In the genomic region with DNA sequence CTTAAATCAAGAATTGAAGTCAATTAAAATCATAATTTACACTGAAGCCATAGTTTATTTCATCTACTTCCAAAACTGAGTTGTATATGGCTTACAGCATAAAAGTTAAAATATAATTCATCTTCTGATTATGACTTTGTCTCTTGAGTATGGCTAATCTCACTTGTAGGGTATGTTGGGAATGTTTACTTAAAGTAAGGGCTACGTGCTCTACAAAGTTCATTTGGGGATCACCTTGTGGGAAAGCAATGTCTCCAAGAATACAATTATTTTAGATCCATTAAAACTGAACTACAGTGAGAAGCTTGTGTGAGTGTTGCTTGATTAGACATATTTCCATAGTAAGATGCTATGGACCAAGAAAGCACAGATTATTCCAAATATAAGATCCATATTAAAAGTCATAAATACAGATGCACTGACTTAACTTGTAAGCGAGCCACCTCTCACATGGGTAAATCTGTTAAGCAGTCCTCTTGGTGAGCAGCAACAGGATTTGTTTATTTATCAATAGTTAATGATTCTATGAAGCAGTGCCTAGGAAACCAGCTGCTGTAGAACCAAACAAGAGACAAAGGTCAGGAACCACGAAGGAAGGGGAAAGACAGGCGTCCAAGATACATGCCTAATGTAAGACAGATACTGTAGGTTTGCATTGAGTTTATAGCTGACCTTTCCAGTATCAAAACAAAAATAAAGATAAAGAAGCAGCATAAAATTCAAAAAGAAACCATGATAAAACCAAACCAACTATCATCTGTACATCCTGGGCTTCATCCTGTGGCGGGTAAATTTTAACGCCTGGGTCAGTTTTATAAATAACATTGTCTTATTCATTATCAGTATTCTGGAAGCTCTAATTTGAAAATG, we compare ENCODE assay signal across 1 cellular context.
TF ChIP-seq lines count a peak whose summit lies in the region.

No MANE protein-coding gene starts in this region.

TF ChIP-seq in HepG2, 621 proteins besides CTCF, POLR2A, EP300 and RAD21 (continued from another document and continues in another):
- TF ChIP-seq, protein P1, sequence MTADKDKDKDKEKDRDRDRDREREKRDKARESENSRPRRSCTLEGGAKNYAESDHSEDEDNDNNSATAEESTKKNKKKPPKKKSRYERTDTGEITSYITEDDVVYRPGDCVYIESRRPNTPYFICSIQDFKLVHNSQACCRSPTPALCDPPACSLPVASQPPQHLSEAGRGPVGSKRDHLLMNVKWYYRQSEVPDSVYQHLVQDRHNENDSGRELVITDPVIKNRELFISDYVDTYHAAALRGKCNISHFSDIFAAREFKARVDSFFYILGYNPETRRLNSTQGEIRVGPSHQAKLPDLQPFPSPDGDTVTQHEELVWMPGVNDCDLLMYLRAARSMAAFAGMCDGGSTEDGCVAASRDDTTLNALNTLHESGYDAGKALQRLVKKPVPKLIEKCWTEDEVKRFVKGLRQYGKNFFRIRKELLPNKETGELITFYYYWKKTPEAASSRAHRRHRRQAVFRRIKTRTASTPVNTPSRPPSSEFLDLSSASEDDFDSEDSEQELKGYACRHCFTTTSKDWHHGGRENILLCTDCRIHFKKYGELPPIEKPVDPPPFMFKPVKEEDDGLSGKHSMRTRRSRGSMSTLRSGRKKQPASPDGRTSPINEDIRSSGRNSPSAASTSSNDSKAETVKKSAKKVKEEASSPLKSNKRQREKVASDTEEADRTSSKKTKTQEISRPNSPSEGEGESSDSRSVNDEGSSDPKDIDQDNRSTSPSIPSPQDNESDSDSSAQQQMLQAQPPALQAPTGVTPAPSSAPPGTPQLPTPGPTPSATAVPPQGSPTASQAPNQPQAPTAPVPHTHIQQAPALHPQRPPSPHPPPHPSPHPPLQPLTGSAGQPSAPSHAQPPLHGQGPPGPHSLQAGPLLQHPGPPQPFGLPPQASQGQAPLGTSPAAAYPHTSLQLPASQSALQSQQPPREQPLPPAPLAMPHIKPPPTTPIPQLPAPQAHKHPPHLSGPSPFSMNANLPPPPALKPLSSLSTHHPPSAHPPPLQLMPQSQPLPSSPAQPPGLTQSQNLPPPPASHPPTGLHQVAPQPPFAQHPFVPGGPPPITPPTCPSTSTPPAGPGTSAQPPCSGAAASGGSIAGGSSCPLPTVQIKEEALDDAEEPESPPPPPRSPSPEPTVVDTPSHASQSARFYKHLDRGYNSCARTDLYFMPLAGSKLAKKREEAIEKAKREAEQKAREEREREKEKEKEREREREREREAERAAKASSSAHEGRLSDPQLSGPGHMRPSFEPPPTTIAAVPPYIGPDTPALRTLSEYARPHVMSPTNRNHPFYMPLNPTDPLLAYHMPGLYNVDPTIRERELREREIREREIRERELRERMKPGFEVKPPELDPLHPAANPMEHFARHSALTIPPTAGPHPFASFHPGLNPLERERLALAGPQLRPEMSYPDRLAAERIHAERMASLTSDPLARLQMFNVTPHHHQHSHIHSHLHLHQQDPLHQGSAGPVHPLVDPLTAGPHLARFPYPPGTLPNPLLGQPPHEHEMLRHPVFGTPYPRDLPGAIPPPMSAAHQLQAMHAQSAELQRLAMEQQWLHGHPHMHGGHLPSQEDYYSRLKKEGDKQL (CRISPR knock-in tag; IDR thresholded peaks at IDR 0.05; ENCODE audit: low read depth): no peak
- TF ChIP-seq, protein P2, sequence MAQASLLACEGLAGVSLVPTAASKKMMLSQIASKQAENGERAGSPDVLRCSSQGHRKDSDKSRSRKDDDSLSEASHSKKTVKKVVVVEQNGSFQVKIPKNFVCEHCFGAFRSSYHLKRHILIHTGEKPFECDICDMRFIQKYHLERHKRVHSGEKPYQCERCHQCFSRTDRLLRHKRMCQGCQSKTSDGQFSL (CRISPR knock-in tag; IDR thresholded peaks at IDR 0.05): no peak
- no peak for TF ChIP-seq TBP (CRISPR knock-in tag; IDR thresholded peaks at IDR 0.05)
- TF ChIP-seq MED8 (CRISPR knock-in tag; IDR thresholded peaks at IDR 0.05; ENCODE audit: insufficient replicate concordance): no peak
- TF ChIP-seq ZNF10 (CRISPR knock-in tag; IDR thresholded peaks at IDR 0.05; ENCODE audit: borderline replicate concordance, low read depth): no peak
- no peak for TF ChIP-seq HOXA3 (CRISPR knock-in tag; IDR thresholded peaks at IDR 0.05)
- TF ChIP-seq, protein P3, sequence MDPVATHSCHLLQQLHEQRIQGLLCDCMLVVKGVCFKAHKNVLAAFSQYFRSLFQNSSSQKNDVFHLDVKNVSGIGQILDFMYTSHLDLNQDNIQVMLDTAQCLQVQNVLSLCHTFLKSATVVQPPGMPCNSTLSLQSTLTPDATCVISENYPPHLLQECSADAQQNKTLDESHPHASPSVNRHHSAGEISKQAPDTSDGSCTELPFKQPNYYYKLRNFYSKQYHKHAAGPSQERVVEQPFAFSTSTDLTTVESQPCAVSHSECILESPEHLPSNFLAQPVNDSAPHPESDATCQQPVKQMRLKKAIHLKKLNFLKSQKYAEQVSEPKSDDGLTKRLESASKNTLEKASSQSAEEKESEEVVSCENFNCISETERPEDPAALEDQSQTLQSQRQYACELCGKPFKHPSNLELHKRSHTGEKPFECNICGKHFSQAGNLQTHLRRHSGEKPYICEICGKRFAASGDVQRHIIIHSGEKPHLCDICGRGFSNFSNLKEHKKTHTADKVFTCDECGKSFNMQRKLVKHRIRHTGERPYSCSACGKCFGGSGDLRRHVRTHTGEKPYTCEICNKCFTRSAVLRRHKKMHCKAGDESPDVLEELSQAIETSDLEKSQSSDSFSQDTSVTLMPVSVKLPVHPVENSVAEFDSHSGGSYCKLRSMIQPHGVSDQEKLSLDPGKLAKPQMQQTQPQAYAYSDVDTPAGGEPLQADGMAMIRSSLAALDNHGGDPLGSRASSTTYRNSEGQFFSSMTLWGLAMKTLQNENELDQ (CRISPR knock-in tag; IDR thresholded peaks at IDR 0.05; ENCODE audit: borderline replicate concordance): no peak
- TF ChIP-seq NPAS2 (CRISPR knock-in tag; IDR thresholded peaks at IDR 0.05; ENCODE audit: borderline replicate concordance): no peak
- TF ChIP-seq, protein P4, sequence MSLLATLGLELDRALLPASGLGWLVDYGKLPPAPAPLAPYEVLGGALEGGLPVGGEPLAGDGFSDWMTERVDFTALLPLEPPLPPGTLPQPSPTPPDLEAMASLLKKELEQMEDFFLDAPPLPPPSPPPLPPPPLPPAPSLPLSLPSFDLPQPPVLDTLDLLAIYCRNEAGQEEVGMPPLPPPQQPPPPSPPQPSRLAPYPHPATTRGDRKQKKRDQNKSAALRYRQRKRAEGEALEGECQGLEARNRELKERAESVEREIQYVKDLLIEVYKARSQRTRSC (CRISPR knock-in tag; IDR thresholded peaks at IDR 0.05; ENCODE audit: low read depth): no peak
- TF ChIP-seq, protein P5, sequence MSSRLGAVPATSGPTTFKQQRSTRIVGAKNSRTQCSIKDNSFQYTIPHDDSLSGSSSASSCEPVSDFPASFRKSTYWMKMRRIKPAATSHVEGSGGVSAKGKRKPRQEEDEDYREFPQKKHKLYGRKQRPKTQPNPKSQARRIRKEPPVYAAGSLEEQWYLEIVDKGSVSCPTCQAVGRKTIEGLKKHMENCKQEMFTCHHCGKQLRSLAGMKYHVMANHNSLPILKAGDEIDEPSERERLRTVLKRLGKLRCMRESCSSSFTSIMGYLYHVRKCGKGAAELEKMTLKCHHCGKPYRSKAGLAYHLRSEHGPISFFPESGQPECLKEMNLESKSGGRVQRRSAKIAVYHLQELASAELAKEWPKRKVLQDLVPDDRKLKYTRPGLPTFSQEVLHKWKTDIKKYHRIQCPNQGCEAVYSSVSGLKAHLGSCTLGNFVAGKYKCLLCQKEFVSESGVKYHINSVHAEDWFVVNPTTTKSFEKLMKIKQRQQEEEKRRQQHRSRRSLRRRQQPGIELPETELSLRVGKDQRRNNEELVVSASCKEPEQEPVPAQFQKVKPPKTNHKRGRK (CRISPR knock-in tag; IDR thresholded peaks at IDR 0.05): no peak
- TF ChIP-seq ZNF619 (CRISPR knock-in tag; IDR thresholded peaks at IDR 0.05): no peak
- no peak for TF ChIP-seq ZNF615 (CRISPR knock-in tag; IDR thresholded peaks at IDR 0.05; ENCODE audit: borderline replicate concordance)
- peak; percentile 52 for TF ChIP-seq NR2F6 (IDR thresholded peaks at IDR 0.05)
- no peak; the same call in 1 of the 2 replicates for TF ChIP-seq NR2F6 (CRISPR knock-in tag; IDR thresholded peaks at IDR 0.05)
- no peak for TF ChIP-seq MTF2 (CRISPR knock-in tag; IDR thresholded peaks at IDR 0.05; ENCODE audit: borderline replicate concordance)
- TF ChIP-seq, protein P6, sequence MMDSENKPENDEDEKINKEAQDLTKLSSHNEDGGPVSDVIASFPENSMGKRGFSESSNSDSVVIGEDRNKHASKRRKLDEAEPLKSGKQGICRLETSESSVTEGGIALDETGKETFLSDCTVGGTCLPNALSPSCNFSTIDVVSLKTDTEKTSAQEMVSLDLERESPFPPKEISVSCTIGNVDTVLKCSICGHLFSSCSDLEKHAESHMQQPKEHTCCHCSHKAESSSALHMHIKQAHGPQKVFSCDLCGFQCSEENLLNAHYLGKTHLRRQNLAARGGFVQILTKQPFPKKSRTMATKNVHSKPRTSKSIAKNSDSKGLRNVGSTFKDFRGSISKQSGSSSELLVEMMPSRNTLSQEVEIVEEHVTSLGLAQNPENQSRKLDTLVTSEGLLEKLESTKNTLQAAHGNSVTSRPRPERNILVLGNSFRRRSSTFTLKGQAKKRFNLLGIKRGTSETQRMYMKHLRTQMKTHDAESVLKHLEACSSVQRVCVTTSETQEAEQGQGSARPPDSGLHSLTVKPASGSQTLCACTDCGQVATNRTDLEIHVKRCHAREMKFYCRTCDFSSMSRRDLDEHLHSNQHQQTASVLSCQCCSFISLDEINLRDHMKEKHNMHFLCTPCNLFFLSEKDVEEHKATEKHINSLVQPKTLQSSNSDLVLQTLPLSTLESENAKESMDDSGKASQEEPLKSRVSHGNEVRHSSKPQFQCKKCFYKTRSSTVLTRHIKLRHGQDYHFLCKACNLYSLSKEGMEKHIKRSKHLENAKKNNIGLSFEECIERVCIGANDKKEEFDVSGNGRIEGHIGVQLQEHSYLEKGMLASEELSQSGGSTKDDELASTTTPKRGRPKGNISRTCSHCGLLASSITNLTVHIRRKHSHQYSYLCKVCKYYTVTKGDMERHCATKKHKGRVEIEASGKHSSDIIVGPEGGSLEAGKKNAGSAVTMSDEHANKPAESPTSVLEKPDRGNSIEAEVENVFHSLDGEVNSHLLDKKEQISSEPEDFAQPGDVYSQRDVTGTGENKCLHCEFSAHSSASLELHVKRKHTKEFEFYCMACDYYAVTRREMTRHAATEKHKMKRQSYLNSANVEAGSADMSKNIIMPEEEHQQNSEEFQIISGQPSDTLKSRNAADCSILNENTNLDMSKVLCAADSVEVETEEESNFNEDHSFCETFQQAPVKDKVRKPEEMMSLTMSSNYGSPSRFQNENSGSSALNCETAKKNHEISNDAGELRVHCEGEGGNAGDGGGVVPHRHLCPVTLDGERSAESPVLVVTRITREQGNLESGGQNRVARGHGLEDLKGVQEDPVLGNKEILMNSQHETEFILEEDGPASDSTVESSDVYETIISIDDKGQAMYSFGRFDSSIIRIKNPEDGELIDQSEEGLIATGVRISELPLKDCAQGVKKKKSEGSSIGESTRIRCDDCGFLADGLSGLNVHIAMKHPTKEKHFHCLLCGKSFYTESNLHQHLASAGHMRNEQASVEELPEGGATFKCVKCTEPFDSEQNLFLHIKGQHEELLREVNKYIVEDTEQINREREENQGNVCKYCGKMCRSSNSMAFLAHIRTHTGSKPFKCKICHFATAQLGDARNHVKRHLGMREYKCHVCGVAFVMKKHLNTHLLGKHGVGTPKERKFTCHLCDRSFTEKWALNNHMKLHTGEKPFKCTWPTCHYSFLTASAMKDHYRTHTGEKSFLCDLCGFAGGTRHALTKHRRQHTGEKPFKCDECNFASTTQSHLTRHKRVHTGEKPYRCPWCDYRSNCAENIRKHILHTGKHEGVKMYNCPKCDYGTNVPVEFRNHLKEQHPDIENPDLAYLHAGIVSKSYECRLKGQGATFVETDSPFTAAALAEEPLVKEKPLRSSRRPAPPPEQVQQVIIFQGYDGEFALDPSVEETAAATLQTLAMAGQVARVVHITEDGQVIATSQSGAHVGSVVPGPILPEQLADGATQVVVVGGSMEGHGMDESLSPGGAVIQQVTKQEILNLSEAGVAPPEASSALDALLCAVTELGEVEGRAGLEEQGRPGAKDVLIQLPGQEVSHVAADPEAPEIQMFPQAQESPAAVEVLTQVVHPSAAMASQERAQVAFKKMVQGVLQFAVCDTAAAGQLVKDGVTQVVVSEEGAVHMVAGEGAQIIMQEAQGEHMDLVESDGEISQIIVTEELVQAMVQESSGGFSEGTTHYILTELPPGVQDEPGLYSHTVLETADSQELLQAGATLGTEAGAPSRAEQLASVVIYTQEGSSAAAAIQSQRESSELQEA (CRISPR knock-in tag; IDR thresholded peaks at IDR 0.05; ENCODE audit: not compliant biosample characterization): no peak
- TF ChIP-seq ZNF670 (CRISPR knock-in tag; IDR thresholded peaks at IDR 0.05; ENCODE audit: borderline replicate concordance): no peak
- TF ChIP-seq ZFP90 (CRISPR knock-in tag; IDR thresholded peaks at IDR 0.05; ENCODE audit: borderline replicate concordance): no peak
- TF ChIP-seq, protein P7, sequence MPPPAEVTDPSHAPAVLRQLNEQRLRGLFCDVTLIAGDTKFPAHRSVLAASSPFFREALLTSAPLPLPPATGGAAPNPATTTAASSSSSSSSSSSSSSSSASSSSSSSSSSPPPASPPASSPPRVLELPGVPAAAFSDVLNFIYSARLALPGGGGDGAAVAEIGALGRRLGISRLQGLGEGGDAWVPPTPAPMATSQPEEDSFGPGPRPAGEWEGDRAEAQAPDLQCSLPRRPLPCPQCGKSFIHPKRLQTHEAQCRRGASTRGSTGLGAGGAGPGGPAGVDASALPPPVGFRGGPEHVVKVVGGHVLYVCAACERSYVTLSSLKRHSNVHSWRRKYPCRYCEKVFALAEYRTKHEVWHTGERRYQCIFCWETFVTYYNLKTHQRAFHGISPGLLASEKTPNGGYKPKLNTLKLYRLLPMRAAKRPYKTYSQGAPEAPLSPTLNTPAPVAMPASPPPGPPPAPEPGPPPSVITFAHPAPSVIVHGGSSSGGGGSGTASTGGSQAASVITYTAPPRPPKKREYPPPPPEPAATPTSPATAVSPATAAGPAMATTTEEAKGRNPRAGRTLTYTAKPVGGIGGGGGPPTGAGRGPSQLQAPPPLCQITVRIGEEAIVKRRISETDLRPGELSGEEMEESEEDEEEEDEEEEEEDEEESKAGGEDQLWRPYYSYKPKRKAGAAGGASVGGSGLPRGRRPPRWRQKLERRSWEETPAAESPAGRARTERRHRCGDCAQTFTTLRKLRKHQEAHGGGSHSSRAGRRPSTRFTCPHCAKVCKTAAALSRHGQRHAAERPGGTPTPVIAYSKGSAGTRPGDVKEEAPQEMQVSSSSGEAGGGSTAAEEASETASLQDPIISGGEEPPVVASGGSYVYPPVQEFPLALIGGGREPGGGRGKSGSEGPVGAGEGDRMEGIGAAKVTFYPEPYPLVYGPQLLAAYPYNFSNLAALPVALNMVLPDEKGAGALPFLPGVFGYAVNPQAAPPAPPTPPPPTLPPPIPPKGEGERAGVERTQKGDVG (CRISPR knock-in tag; IDR thresholded peaks at IDR 0.05; ENCODE audit: borderline replicate concordance): no peak
- no peak for TF ChIP-seq SIN3B (IDR thresholded peaks at IDR 0.05; ENCODE audit: low read length)
- no peak for TF ChIP-seq PCBP2 (optimal IDR thresholded peaks at IDR 0.05; ENCODE audit: low read depth, low read length, poor library complexity, severe bottlenecking)
- TF ChIP-seq TARDBP (CRISPR knock-in tag; IDR thresholded peaks at IDR 0.05): no peak
- no peak for TF ChIP-seq ZEB1 (IDR thresholded peaks at IDR 0.05; ENCODE audit: insufficient replicate concordance, low read depth)
- no peak for TF ChIP-seq GATA4 (IDR thresholded peaks at IDR 0.05; ENCODE audit: borderline replicate concordance, low read depth)
- TF ChIP-seq, protein P8, sequence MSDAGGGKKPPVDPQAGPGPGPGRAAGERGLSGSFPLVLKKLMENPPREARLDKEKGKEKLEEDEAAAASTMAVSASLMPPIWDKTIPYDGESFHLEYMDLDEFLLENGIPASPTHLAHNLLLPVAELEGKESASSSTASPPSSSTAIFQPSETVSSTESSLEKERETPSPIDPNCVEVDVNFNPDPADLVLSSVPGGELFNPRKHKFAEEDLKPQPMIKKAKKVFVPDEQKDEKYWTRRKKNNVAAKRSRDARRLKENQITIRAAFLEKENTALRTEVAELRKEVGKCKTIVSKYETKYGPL (CRISPR knock-in tag; IDR thresholded peaks at IDR 0.05): no peak
